In genomic region chr9:114156658-114157421, GRCh38 we compare ENCODE assay signal across 1 cellular context.
TF ChIP-seq lines count a peak whose summit lies in the region.

No MANE protein-coding gene starts in this region.

TF ChIP-seq in HepG2, 621 proteins besides CTCF, POLR2A, EP300 and RAD21 (continued from another document and continues in another):
- TF ChIP-seq ZNF670 (CRISPR knock-in tag; IDR thresholded peaks at IDR 0.05; ENCODE audit: borderline replicate concordance) (no peak), ZBTB8A (CRISPR knock-in tag; IDR thresholded peaks at IDR 0.05; ENCODE audit: borderline replicate concordance, low read depth) (no peak), ZNF432 (CRISPR knock-in tag; IDR thresholded peaks at IDR 0.05; ENCODE audit: borderline replicate concordance) (no peak), CEBPG (CRISPR knock-in tag; IDR thresholded peaks at IDR 0.05) (no peak), ZBTB1 (CRISPR knock-in tag; IDR thresholded peaks at IDR 0.05; ENCODE audit: borderline replicate concordance) (no peak), HDAC1 (CRISPR knock-in tag; IDR thresholded peaks at IDR 0.05) (no peak; the same call in 1 of the 2 replicates), PAWR (CRISPR knock-in tag; IDR thresholded peaks at IDR 0.05; ENCODE audit: borderline replicate concordance) (no peak), SNAPC2 (CRISPR knock-in tag; IDR thresholded peaks at IDR 0.05) (no peak), AGO2 (optimal IDR thresholded peaks at IDR 0.05; ENCODE audit: low read depth, low read length) (peak; percentile 60), ZNF414 (CRISPR knock-in tag; IDR thresholded peaks at IDR 0.05) (no peak), ZNF121 (CRISPR knock-in tag; IDR thresholded peaks at IDR 0.05) (no peak), REL (CRISPR knock-in tag; conservative IDR thresholded peaks at IDR 0.05) (no peak), RFX3 (CRISPR knock-in tag; IDR thresholded peaks at IDR 0.05) (no peak), ZNF709 (CRISPR knock-in tag; IDR thresholded peaks at IDR 0.05) (no peak), ZNF33A (CRISPR knock-in tag; IDR thresholded peaks at IDR 0.05; ENCODE audit: borderline replicate concordance) (no peak), KMT2A (CRISPR knock-in tag; IDR thresholded peaks at IDR 0.05) (no peak), HNF4G (IDR thresholded peaks at IDR 0.05; ENCODE audit: borderline replicate concordance, low read depth, low read length) (no peak), HNF4G (CRISPR knock-in tag; IDR thresholded peaks at IDR 0.05; ENCODE audit: borderline replicate concordance, low read depth) (no peak), HNF1B (CRISPR knock-in tag; IDR thresholded peaks at IDR 0.05) (peak; percentile 30; the same call in 1 of the 2 replicates), AKAP8 (CRISPR knock-in tag; IDR thresholded peaks at IDR 0.05) (no peak), DRAP1 (CRISPR knock-in tag; IDR thresholded peaks at IDR 0.05) (no peak), KLF6 (CRISPR knock-in tag; IDR thresholded peaks at IDR 0.05) (no peak), ZNF770 (CRISPR knock-in tag; IDR thresholded peaks at IDR 0.05) (peak; percentile 81), SUZ12 (IDR thresholded peaks at IDR 0.05; ENCODE audit: low read depth, low read length) (no peak), REXO4 (CRISPR knock-in tag; IDR thresholded peaks at IDR 0.05; ENCODE audit: borderline replicate concordance) (no peak), ZNF629 (CRISPR knock-in tag; conservative IDR thresholded peaks at IDR 0.05) (peak; percentile 49; the same call in 1 of the 2 replicates), ZNF660 (CRISPR knock-in tag; IDR thresholded peaks at IDR 0.05; ENCODE audit: borderline replicate concordance, low read depth) (no peak), ZNF24 (IDR thresholded peaks at IDR 0.05) (no peak), RFXANK (CRISPR knock-in tag; IDR thresholded peaks at IDR 0.05) (no peak), SNRNP70 (IDR thresholded peaks at IDR 0.05; ENCODE audit: low read depth, low read length) (no peak), ZFX (CRISPR knock-in tag; IDR thresholded peaks at IDR 0.05; ENCODE audit: low read depth) (peak; percentile 25; the same call in 1 of the 2 replicates), PCBP1 (IDR thresholded peaks at IDR 0.05; ENCODE audit: borderline replicate concordance, low read depth, low read length) (peak; percentile 58; the same call in 1 of the 2 replicates), ARID2 (CRISPR knock-in tag; IDR thresholded peaks at IDR 0.05; ENCODE audit: borderline replicate concordance) (no peak), NR2C2 (CRISPR knock-in tag; IDR thresholded peaks at IDR 0.05; ENCODE audit: borderline replicate concordance) (no peak), ZNF577 (CRISPR knock-in tag; IDR thresholded peaks at IDR 0.05; ENCODE audit: borderline replicate concordance, low read depth) (no peak), TFDP1 (CRISPR knock-in tag; IDR thresholded peaks at IDR 0.05; ENCODE audit: borderline replicate concordance) (no peak), ZMYM4 (CRISPR knock-in tag; IDR thresholded peaks at IDR 0.05) (0 out of 2 replicates have a peak, but pooled peaks have one; percentile 7), TARDBP (CRISPR knock-in tag; IDR thresholded peaks at IDR 0.05) (no peak), ZNF142 (CRISPR knock-in tag; IDR thresholded peaks at IDR 0.05) (0 out of 2 replicates have a peak, but pooled peaks have one; percentile 23), DMTF1 (CRISPR knock-in tag; IDR thresholded peaks at IDR 0.05) (no peak), ZNF879 (CRISPR knock-in tag; IDR thresholded peaks at IDR 0.05) (no peak), GRHL1 (CRISPR knock-in tag; conservative IDR thresholded peaks at IDR 0.05) (no peak), PAXIP1 (CRISPR knock-in tag; conservative IDR thresholded peaks at IDR 0.05) (peak; percentile 26; the same call in 1 of the 2 replicates), ZNF780A (CRISPR knock-in tag; IDR thresholded peaks at IDR 0.05) (no peak), ZNF720 (CRISPR knock-in tag; IDR thresholded peaks at IDR 0.05) (no peak), IKZF1 (IDR thresholded peaks at IDR 0.05) (no peak), TBX2 (CRISPR knock-in tag; IDR thresholded peaks at IDR 0.05; ENCODE audit: borderline replicate concordance) (0 out of 2 replicates have a peak, but pooled peaks have one; percentile 30), ZZZ3 (CRISPR knock-in tag; IDR thresholded peaks at IDR 0.05; ENCODE audit: borderline replicate concordance) (no peak)
